ENCODE assay signal across 12 cellular contexts in genomic region chr4:101693842-101694398, GRCh38.
DNase-seq lines count a peak whose midpoint lies in the region; ATAC-seq and TF ChIP-seq lines count a peak whose summit lies in the region.
"Had no signal": no experiment of that assay in that cellular context is flagged by ENCODE, and none has a peak within 500 bp of the region (broad histone marks: within the 10 kb centered on the region; RNA-seq: fewer than 3 reads in every experiment).

No MANE protein-coding gene starts in this region.

- H3K27me3 Mint-ChIP-seq in T-cell = peaks cover 8 to 14% of the 10 kb centered on the region in 2 donors

- WGBS in prostate gland = 30% methylated on average over 6 of the region's 6 CpGs

- no peak for TF ChIP-seq POLR2A in prostate gland (IDR thresholded peaks at IDR 0.05)

- H3K36me3 ChIP-seq in prostate gland (no peaks in the 10 kb centered on the region), left ventricle myocardium inferior (no peaks in the 10 kb centered on the region)
- H3K36me3 ChIP-seq: HAP-1, neutrophil had no signal

- H3K9me3 Mint-ChIP-seq in T-cell = no peaks in the 10 kb centered on the region
- H3K9me3 Mint-ChIP-seq: activated naive CD4-positive, alpha-beta T cell treated with anti-CD3 and anti-CD28 coated beads, Interleukin-2, amount 50 U/mL, for 24 hours had no signal

- no peaks in the 10 kb centered on the region for H3K36me3 Mint-ChIP-seq in T-cell
- H3K36me3 Mint-ChIP-seq: activated naive CD4-positive, alpha-beta T cell treated with anti-CD3 and anti-CD28 coated beads, Interleukin-2, amount 50 U/mL, for 24 hours had no signal

- H3K4me1 Mint-ChIP-seq in T-cell = no peaks in the 10 kb centered on the region
- H3K4me1 Mint-ChIP-seq: activated naive CD4-positive, alpha-beta T cell treated with anti-CD3 and anti-CD28 coated beads, Interleukin-2, amount 50 U/mL, for 24 hours had no signal

- H3K27me3 ChIP-seq in prostate gland (replicated peaks; ENCODE audit: insufficient read depth) (no peaks in the 10 kb centered on the region), left ventricle myocardium inferior (ENCODE audit: low read depth) (no peaks in the 10 kb centered on the region)
- H3K27me3 ChIP-seq: neutrophil had no signal

- POLR2A ChIA-PET in T-cell (lab: Charles Lee) = no interaction called here

- H3K4me3 ChIP-seq in prostate gland (no peak overlapping the region), left ventricle myocardium inferior (no peak overlapping the region)
- H3K4me3 ChIP-seq: HAP-1 had no signal

- CTCF ChIA-PET in T-cell (lab: Charles Lee) = no interaction called here

- H3K4me1 ChIP-seq in prostate gland (replicated peaks) (no peaks in the 10 kb centered on the region), left ventricle myocardium inferior (no peaks in the 10 kb centered on the region)

- intact Hi-C loops in prostate gland (cut with DNase I) = no loop called here
- intact Hi-C loops in left ventricle myocardium inferior (cut with micrococcal nuclease) = no loop called here

- H3K27ac ChIP-seq in prostate gland (no peak overlapping the region), left ventricle myocardium inferior (replicated peaks) (no peak overlapping the region)
- H3K27ac ChIP-seq: neutrophil had no signal

- ATAC-seq in GM19043 (IDR thresholded peaks at IDR 0.05; ENCODE audit: low read depth, unreplicated experiment) (peak; percentile 73), HG02938 (IDR thresholded peaks at IDR 0.05; ENCODE audit: unreplicated experiment) (peak; percentile 68), T-cell (replicated peaks in 1 of 4) (no peak)
- ATAC-seq: Right ventricle myocardium inferior had no signal

- DNase-seq in NCI-H2196 treated with DMSO at 0.1 percent for 48 hours (lab: John Stamatoyannopoulos, UW; ENCODE audit: unreplicated experiment) (peak; percentile 55), prostate gland (ENCODE audit: low spot score) (peak; percentile 43), T-cell (no peak), left ventricle myocardium inferior (no peak), epidermal melanocyte (ENCODE audit: insufficient read length, low spot score) (no peak)
- no peak for DNase-seq in activated CD8-positive, alpha-beta memory T cell treated with anti-CD3 and anti-CD28 coated beads, Interleukin-2, amount 50 U/mL, for 4 hours

- H3K9me3 ChIP-seq in prostate gland (no peaks in the 10 kb centered on the region), left ventricle myocardium inferior (replicated peaks) (no peaks in the 10 kb centered on the region)
- H3K9me3 ChIP-seq: HAP-1, neutrophil had no signal

- H3K27ac Mint-ChIP-seq in T-cell = no peak overlapping the region
- H3K27ac Mint-ChIP-seq: activated naive CD4-positive, alpha-beta T cell treated with anti-CD3 and anti-CD28 coated beads, Interleukin-2, amount 50 U/mL, for 24 hours had no signal

- no peak overlapping the region for H3K4me3 Mint-ChIP-seq in T-cell
- H3K4me3 Mint-ChIP-seq: activated naive CD4-positive, alpha-beta T cell treated with anti-CD3 and anti-CD28 coated beads, Interleukin-2, amount 50 U/mL, for 24 hours had no signal

- TF ChIP-seq CTCF in prostate gland (IDR thresholded peaks at IDR 0.05) = no peak
- TF ChIP-seq CTCF in left ventricle myocardium inferior (IDR thresholded peaks at IDR 0.05; ENCODE audit: borderline replicate concordance) = no peak

Comparison
In these comparisons a context has a peak if more than half of its experiments do, and no peak if none do; other contexts are left out.
1. ATAC-seq: peak in GM19043 (single experiment) and HG02938 (single experiment); none in T-cell (0 of 4).
2. DNase-seq: peak in NCI-H2196 treated with DMSO at 0.1 percent for 48 hours (single experiment) and prostate gland (single experiment); none in T-cell (0 of 34), left ventricle myocardium inferior (single experiment), epidermal melanocyte (single experiment) and activated CD8-positive, alpha-beta memory T cell treated with anti-CD3 and anti-CD28 coated beads, Interleukin-2, amount 50 U/mL, for 4 hours (single experiment).